ENCODE assay signal across 8 cellular contexts in the genomic region with DNA sequence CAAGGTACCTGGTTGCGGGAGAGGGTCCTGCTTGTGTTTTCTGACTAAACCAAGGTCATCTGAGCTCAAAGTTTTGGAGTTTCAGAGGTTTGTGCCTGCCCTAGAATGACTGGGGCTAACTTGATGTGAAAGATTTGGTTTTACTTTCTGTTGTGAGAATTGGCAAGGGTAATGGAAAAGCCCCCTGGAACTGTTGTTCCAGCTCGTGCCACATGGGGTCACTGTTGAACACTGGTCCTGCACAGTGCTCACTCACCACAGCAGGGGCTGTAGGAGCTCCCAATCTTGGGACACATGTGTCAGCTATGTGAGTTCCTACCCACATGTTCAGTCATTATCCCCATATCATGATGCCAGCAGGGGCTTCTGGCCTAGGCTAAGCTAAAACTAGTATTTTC. TPM values are rescaled to one million over a fixed set of nuclear protein-coding genes. Genes with fewer than 3 reads are reported as not detected.
DNase-seq lines count a peak whose midpoint lies in the region; ATAC-seq, FAIRE-seq and TF ChIP-seq lines count a peak whose summit lies in the region.

No MANE protein-coding gene starts in this region.

- POLR2A ChIA-PET in A549 (lab: Yijun Ruan, JAX), result no interaction called here

- intact Hi-C loops in upper lobe of right lung (cut with DNase I), result no loop called here

- DNase-seq in A549 (ENCODE audit: low read depth in 1 of 2, low spot score in 1 of 2), result peak; percentile 46 to 51
- peak; percentile 27 for DNase-seq in GM12892 (ENCODE audit: insufficient read length)
- peak; percentile 30 for DNase-seq in NCI-H524 treated with DMSO at 0.1 percent for 48 hours (lab: John Stamatoyannopoulos, UW)
- DNase-seq in activated T-cell treated with anti-CD3 and anti-CD28 coated beads, Interleukin-2, amount 50 U/mL, for 4 hours, result peak; percentile 24
- DNase-seq in keratinocyte (ENCODE audit: low read depth, low spot score), result no peak
- no peak for DNase-seq in upper lobe of right lung
- DNase-seq in HCEC 1CT, result no peak
- DNase-seq in MG63, result no peak

- FAIRE-seq in A549 (lab: Jason Lieb, UNC) (no peak), GM12892 (lab: Jason Lieb, UNC) (peak; percentile 83), keratinocyte (lab: Jason Lieb, UNC) (no peak)

- TF ChIP-seq EP300 in A549 (IDR thresholded peaks at IDR 0.05), result no peak

- no peaks in the 10 kb centered on the region for H3K4me1 ChIP-seq in A549
- peaks cover 41% of the 10 kb centered on the region for H3K4me1 ChIP-seq in keratinocyte (ENCODE audit: control insufficient read depth, extremely low read depth, insufficient read depth, low read length)
- no peaks in the 10 kb centered on the region for H3K4me1 ChIP-seq in upper lobe of right lung

- H3K36me3 ChIP-seq in keratinocyte (ENCODE audit: control insufficient read depth in 2 of 2, extremely low read depth in 1 of 2, insufficient read depth in 2 of 2, low read length in 2 of 2), result no peaks in the 10 kb centered on the region
- H3K36me3 ChIP-seq in upper lobe of right lung, result no peaks in the 10 kb centered on the region
- H3K36me3 ChIP-seq in MG63, result no peaks in the 10 kb centered on the region

- peak in 1 of 2 experiments; percentile 32; a peak in 2 of 5 replicates for TF ChIP-seq RAD21 in A549 (conservative IDR thresholded peaks at IDR 0.05 in 1 of 2, IDR thresholded peaks at IDR 0.05 in 1 of 2)

- peaks cover 15% of the 10 kb centered on the region for H3K9me3 Mint-ChIP-seq in activated T-cell treated with anti-CD3 and anti-CD28 coated beads, Interleukin-2, amount 50 U/mL, for 4 hours

- H3K27me3 ChIP-seq in keratinocyte (ENCODE audit: control insufficient read depth, extremely low read depth, insufficient read depth, low read length) (no peaks in the 10 kb centered on the region), upper lobe of right lung (no peaks in the 10 kb centered on the region), MG63 (no peaks in the 10 kb centered on the region)

- H3K4me3 ChIP-seq in A549 (no peak overlapping the region), keratinocyte (ENCODE audit: control insufficient read depth in 2 of 3, extremely low read depth in 1 of 3, insufficient read depth in 2 of 3, low read depth in 1 of 3, low read length in 3 of 3) (peak overlapping the region in 2 of 3 experiments; percentile 7 to 41), upper lobe of right lung (no peak overlapping the region), MG63 (no peak overlapping the region)

- CTCF ChIA-PET in A549 (lab: Yijun Ruan, JAX), result interaction anchor here (0.7 to 8.2 kb wide), 13 partner anchors 9 to 179 kb away, joined by 3 to 51 read pairs (median 4); a partner anchor contains a TSS

- H3K9me1 ChIP-seq in keratinocyte (ENCODE audit: control insufficient read depth, extremely low read depth, insufficient read depth, low read length), result no peaks in the 10 kb centered on the region

- peaks cover 6% of the 10 kb centered on the region for H3K27me3 Mint-ChIP-seq in activated T-cell treated with anti-CD3 and anti-CD28 coated beads, Interleukin-2, amount 50 U/mL, for 4 hours (ENCODE audit: low read depth)

- H3K9me3 ChIP-seq in A549 (peaks cover 17% of the 10 kb centered on the region), keratinocyte (ENCODE audit: control insufficient read depth, low read depth, low read length) (peaks cover 4% of the 10 kb centered on the region), upper lobe of right lung (no peaks in the 10 kb centered on the region), MG63 (peaks cover 3% of the 10 kb centered on the region)

- TF ChIP-seq POLR2A in A549 (IDR thresholded peaks at IDR 0.05; ENCODE audit: low read length) (no peak), GM12892 (IDR thresholded peaks at IDR 0.05; ENCODE audit: low read depth, low read length) (no peak)

- no peak overlapping the region for H3K4me2 ChIP-seq in A549
- peak overlapping the region; percentile 70 for H3K4me2 ChIP-seq in keratinocyte (ENCODE audit: control insufficient read depth, extremely low read depth, insufficient read depth, low read depth, low read length)

- H3K79me2 ChIP-seq in keratinocyte (ENCODE audit: control insufficient read depth, insufficient read depth, low read length), result no peaks in the 10 kb centered on the region

- dilution Hi-C loops in keratinocyte (cut with MboI; ENCODE audit: extremely low pct_ligation_motif_present, low sequenced_read_pairs), result no loop called here

- peaks cover 3% of the 10 kb centered on the region for H3K4me1 Mint-ChIP-seq in activated T-cell treated with anti-CD3 and anti-CD28 coated beads, Interleukin-2, amount 50 U/mL, for 4 hours (ENCODE audit: low read depth)

- TF ChIP-seq CTCF in A549 (IDR thresholded peaks at IDR 0.05) (peak; percentile 20; the same call in 2 of the 3 replicates), keratinocyte (optimal IDR thresholded peaks at IDR 0.05 in 1 of 3, IDR thresholded peaks at IDR 0.05 in 1 of 3, conservative IDR thresholded peaks at IDR 0.05 in 1 of 3; ENCODE audit: extremely low read depth in 1 of 3, insufficient read depth in 2 of 3, low read length in 3 of 3) (peak; percentile 66 to 84 (median 78)), upper lobe of right lung (IDR thresholded peaks at IDR 0.05) (peak; percentile 33)

- peak overlapping the region; percentile 34 for H3K9ac ChIP-seq in keratinocyte (ENCODE audit: control insufficient read depth, extremely low read depth, insufficient read depth, low read length)

- H3K36me3 Mint-ChIP-seq in activated T-cell treated with anti-CD3 and anti-CD28 coated beads, Interleukin-2, amount 50 U/mL, for 4 hours (ENCODE audit: insufficient read depth), result no peaks in the 10 kb centered on the region

- 0% methylated on average over 2 of the region's 2 CpGs for WGBS in A549 (ENCODE audit: missing lambda C conversion rate)

- peak overlapping the region; percentile 19 for H2AFZ ChIP-seq in keratinocyte (ENCODE audit: control insufficient read depth, low read length)

- H3K27ac ChIP-seq in A549 (no peak overlapping the region), keratinocyte (ENCODE audit: control insufficient read depth, insufficient read depth, low read length) (peak overlapping the region; percentile 72), upper lobe of right lung (no peak overlapping the region)

- no peaks in the 10 kb centered on the region for H4K20me1 ChIP-seq in keratinocyte (ENCODE audit: control insufficient read depth, extremely low read depth, insufficient read depth, low read length)

- ATAC-seq in A549 (peak in 1 of 2 experiments; percentile 79; a peak in 3 of 6 replicates), upper lobe of right lung (peak; percentile 37)
- ATAC-seq in activated T-cell treated with anti-CD3 and anti-CD28 coated beads, Interleukin-2, amount 50 U/mL, for 4 hours, result peak; percentile 69 to 84

- H3K4me3 Mint-ChIP-seq in activated T-cell treated with anti-CD3 and anti-CD28 coated beads, Interleukin-2, amount 50 U/mL, for 4 hours, result no peak overlapping the region

TF ChIP-seq in A549, 52 proteins besides CTCF, POLR2A, EP300 and RAD21 (continues in another document):
- TF ChIP-seq CEBPB (IDR thresholded peaks at IDR 0.05), result no peak
- no peak for TF ChIP-seq ZNF302 (CRISPR knock-in tag; IDR thresholded peaks at IDR 0.05)
- TF ChIP-seq ESRRA (IDR thresholded peaks at IDR 0.05; ENCODE audit: borderline replicate concordance, low read length), result no peak
- TF ChIP-seq RCOR1 (IDR thresholded peaks at IDR 0.05; ENCODE audit: low read depth, low read length), result no peak
- TF ChIP-seq, protein P1, sequence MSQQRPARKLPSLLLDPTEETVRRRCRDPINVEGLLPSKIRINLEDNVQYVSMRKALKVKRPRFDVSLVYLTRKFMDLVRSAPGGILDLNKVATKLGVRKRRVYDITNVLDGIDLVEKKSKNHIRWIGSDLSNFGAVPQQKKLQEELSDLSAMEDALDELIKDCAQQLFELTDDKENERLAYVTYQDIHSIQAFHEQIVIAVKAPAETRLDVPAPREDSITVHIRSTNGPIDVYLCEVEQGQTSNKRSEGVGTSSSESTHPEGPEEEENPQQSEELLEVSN (IDR thresholded peaks at IDR 0.05; ENCODE audit: borderline replicate concordance, low read depth), result no peak
- no peak for TF ChIP-seq MAZ (IDR thresholded peaks at IDR 0.05; ENCODE audit: borderline replicate concordance, low read depth, low read length)
- TF ChIP-seq, protein P2, sequence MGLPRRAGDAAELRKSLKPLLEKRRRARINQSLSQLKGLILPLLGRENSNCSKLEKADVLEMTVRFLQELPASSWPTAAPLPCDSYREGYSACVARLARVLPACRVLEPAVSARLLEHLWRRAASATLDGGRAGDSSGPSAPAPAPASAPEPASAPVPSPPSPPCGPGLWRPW (IDR thresholded peaks at IDR 0.05), result no peak
- TF ChIP-seq, protein P3, sequence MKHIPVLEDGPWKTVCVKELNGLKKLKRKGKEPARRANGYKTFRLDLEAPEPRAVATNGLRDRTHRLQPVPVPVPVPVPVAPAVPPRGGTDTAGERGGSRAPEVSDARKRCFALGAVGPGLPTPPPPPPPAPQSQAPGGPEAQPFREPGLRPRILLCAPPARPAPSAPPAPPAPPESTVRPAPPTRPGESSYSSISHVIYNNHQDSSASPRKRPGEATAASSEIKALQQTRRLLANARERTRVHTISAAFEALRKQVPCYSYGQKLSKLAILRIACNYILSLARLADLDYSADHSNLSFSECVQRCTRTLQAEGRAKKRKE (CRISPR knock-in tag; IDR thresholded peaks at IDR 0.05; ENCODE audit: low read depth), result no peak
- TF ChIP-seq BHLHE40 (IDR thresholded peaks at IDR 0.05; ENCODE audit: low read depth, low read length), result no peak
- no peak for TF ChIP-seq HEYL (CRISPR knock-in tag; IDR thresholded peaks at IDR 0.05)
- no peak for TF ChIP-seq NFE2L2 (conservative IDR thresholded peaks at IDR 0.05; ENCODE audit: low read length)
- no peak for TF ChIP-seq GATA3 (IDR thresholded peaks at IDR 0.05; ENCODE audit: borderline replicate concordance)

RNA-seq across cellular contexts. Expression of a gene that starts 6.5 kb away (rescaled TPM):
- polyA plus RNA-seq in A549 (2011; rRNA removed), result not detected in 2 replicates
- polyA plus RNA-seq in A549 (2012; cell fraction: cytosol; rRNA removed), result not detected in 2 replicates
- polyA plus RNA-seq in A549 (2012; cell fraction: nucleus; rRNA removed), result not detected in 2 replicates
- polyA plus RNA-seq in A549 (2017; fragmentation: RNase III; extraction: RNeasy Plus Mini Kit Qiagen cat#74134 plus additional on column Dnase treatment), result not detected in 3 replicates
- polyA minus RNA-seq in A549 (2011; rRNA and poly(A)+ RNA removed), result not detected in 2 replicates
- not detected for polyA plus RNA-seq in GM12892 (2012; ENCODE audit: missing spikeins)
- total RNA-seq in activated T-cell treated with anti-CD3 and anti-CD28 coated beads, Interleukin-2, amount 50 U/mL, for 4 hours, result not detected
- not detected in 3 replicates for polyA plus RNA-seq in keratinocyte
- polyA plus RNA-seq in keratinocyte (2011; ENCODE audit: low read depth), result not detected
- polyA plus RNA-seq in keratinocyte (2011; cell fraction: cytosol; rRNA removed), result not detected in 2 replicates
- polyA plus RNA-seq in keratinocyte (2011; cell fraction: nucleus; rRNA removed), result not detected in 2 replicates
- polyA plus RNA-seq in keratinocyte (2012; ENCODE audit: low replicate concordance), result not detected in 2 replicates
- polyA minus RNA-seq in keratinocyte, result not detected in 3 replicates
- polyA minus RNA-seq in keratinocyte (2011; cell fraction: cytosol; rRNA and poly(A)+ RNA removed), result not detected
- polyA minus RNA-seq in keratinocyte (2011; cell fraction: nucleus; rRNA and poly(A)+ RNA removed), result not detected in 2 replicates
- total RNA-seq in upper lobe of right lung, result not detected
- not detected in 2 replicates for total RNA-seq in MG63 (2014; rRNA removed; shearing (Covaris generic); ENCODE audit: low replicate concordance)

Comparison
In these comparisons a context has a peak if more than half of its experiments do, and no peak if none do; other contexts are left out.
1. DNase-seq: peak in A549 (2 of 2), GM12892 (single experiment), NCI-H524 treated with DMSO at 0.1 percent for 48 hours (single experiment) and activated T-cell treated with anti-CD3 and anti-CD28 coated beads, Interleukin-2, amount 50 U/mL, for 4 hours (single experiment); none in keratinocyte (single experiment), upper lobe of right lung (single experiment), HCEC 1CT (single experiment) and MG63 (single experiment).
2. H3K4me3 ChIP-seq: peak in keratinocyte (2 of 3); none in A549 (single experiment), upper lobe of right lung (single experiment) and MG63 (single experiment).
3. CTCF ChIP-seq: peak in every context shown above with its lines; median percentile 78 in keratinocyte; 33 in upper lobe of right lung; 20 in A549.